20 cellular contexts compared by ENCODE assay signal in the genomic region with DNA sequence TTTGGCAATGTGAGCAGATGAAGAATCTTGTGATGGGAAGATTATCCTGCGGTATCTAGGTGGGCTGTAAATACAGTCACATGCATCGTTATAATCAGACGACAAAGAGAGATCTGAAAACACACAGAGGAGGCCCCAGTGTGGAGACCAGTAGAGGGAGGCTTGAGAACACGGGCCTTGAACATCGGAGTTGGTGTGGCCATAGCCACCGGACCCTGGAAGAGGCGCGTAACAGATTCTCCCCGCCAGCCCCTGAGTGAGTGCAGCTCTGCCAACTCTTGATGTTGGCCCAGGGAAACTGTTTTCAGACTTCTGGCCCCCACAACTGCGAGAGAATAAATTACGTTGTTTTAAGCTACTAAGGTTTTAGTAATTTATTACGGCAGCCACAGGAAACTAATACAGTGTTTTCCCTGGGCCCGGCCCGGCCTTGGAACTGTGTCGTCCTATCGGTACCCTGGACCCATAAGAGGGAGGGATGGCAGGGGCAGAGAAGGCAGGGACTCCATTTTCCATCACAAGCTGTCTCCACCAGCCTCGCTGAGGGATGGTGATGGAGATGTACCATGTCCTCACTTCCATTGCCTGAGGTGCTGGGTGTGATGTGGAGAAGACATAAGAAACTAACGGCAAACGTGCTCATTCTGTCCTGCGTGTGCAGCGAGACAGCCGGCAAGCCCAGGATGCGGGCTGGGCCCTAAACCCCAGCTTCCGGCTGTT.
DNase-seq lines count a peak whose midpoint lies in the region; ATAC-seq and TF ChIP-seq lines count a peak whose summit lies in the region.
"Had no signal": no experiment of that assay in that cellular context is flagged by ENCODE, and none has a peak within 500 bp of the region (broad histone marks: within the 10 kb centered on the region; RNA-seq: fewer than 3 reads in every experiment).

No MANE protein-coding gene starts in this region.

- no peak overlapping the region for H4K8ac ChIP-seq in neuronal stem cell (ENCODE audit: low read depth, low read length)

- no peak overlapping the region for H3K4me3 ChIP-seq in right atrium auricular region
- H3K4me3 ChIP-seq in right cardiac atrium (ENCODE audit: low read length): no peak overlapping the region
- no peak overlapping the region for H3K4me3 ChIP-seq in neuronal stem cell (ENCODE audit: low read length in 2 of 2)
- no peak overlapping the region for H3K4me3 ChIP-seq in Karpas-422 (ENCODE audit: low read length)
- no peak overlapping the region for H3K4me3 ChIP-seq in transverse colon
- H3K4me3 ChIP-seq: BLaER1, GM23338 had no signal

- WGBS in right cardiac atrium: 92% methylated on average over 24 of the region's 24 CpGs
- no CpG with 5 or more reads among the region's 24 CpGs for WGBS in neuronal stem cell (ENCODE audit: extremely low coverage in 2 of 2, insufficient read length in 2 of 2, insufficient replicate concordance in 1 of 2), 2 donors
- WGBS in transverse colon (ENCODE audit: low coverage in 1 of 2), 2 donors: 77 to 90% methylated on average over 6 to 24 of the region's 24 CpGs

- H3K36me3 ChIP-seq in right atrium auricular region (no peaks in the 10 kb centered on the region), neuronal stem cell (replicated peaks in 1 of 2; ENCODE audit: control insufficient read depth in 2 of 2, insufficient read depth in 2 of 2, low read length in 2 of 2) (no peaks in the 10 kb centered on the region), Karpas-422 (ENCODE audit: insufficient read depth, low read length) (no peaks in the 10 kb centered on the region), transverse colon (no peaks in the 10 kb centered on the region)
- H3K36me3 ChIP-seq: BLaER1 had no signal

- no peaks in the 10 kb centered on the region for H3K36me3 Mint-ChIP-seq in activated CD4-positive, alpha-beta T cell treated with anti-CD3 and anti-CD28 coated beads, Interleukin-2, amount 10 ng/mL, durations not matched to agents 24 days and 14 days (ENCODE audit: low read depth)
- H3K36me3 Mint-ChIP-seq: CD4-positive, CD25-positive, alpha-beta regulatory T cell; CD8-positive, alpha-beta T cell had no signal

- in situ Hi-C loops in transverse colon (cut with MboI; ENCODE audit: low pct_ligation_motif_present in 1 of 4, low pct_unique_long_range_greater_than_20kb in 1 of 4, low sequenced_read_pairs in 3 of 4): no loop called here

- H3K4ac ChIP-seq in neuronal stem cell (ENCODE audit: low read length): no peak overlapping the region

- TF ChIP-seq CTCF in right atrium auricular region (IDR thresholded peaks at IDR 0.05): no peak
- no peak for TF ChIP-seq CTCF in transverse colon (IDR thresholded peaks at IDR 0.05)

- no peak overlapping the region for H3K14ac ChIP-seq in neuronal stem cell (ENCODE audit: low read length)

- no peak overlapping the region for H2BK5ac ChIP-seq in neuronal stem cell (ENCODE audit: low read length)

- no peaks in the 10 kb centered on the region for H3K4me1 ChIP-seq in right atrium auricular region
- no peaks in the 10 kb centered on the region for H3K4me1 ChIP-seq in right cardiac atrium (ENCODE audit: control insufficient read depth, insufficient read depth, low read length)
- H3K4me1 ChIP-seq in neuronal stem cell (ENCODE audit: control insufficient read depth in 2 of 2, insufficient read depth in 1 of 2, low read depth in 1 of 2, low read length in 2 of 2): peaks cover 0 to under 1% of the 10 kb centered on the region in 2 donors
- no peaks in the 10 kb centered on the region for H3K4me1 ChIP-seq in Karpas-422 (ENCODE audit: low read length)
- peaks cover 0 to 4% (median 0%) of the 10 kb centered on the region in 4 donors for H3K4me1 ChIP-seq in transverse colon
- H3K4me1 ChIP-seq: Caco-2 had no signal

- H2AFZ ChIP-seq in neuronal stem cell (ENCODE audit: low read length): no peak overlapping the region
- no peak overlapping the region for H2AFZ ChIP-seq in Karpas-422 (ENCODE audit: low read length)
- H2AFZ ChIP-seq: GM23338 had no signal

- no peak overlapping the region for H3K9ac ChIP-seq in neuronal stem cell (ENCODE audit: low read depth, low read length, poor library complexity)
- H3K9ac ChIP-seq in Karpas-422 (ENCODE audit: low read length): no peak overlapping the region
- H3K9ac ChIP-seq: BLaER1 had no signal

- ATAC-seq in right cardiac atrium (no peak), left colon (no peak)
- ATAC-seq: CD8-positive, alpha-beta T cell; GM23338; HCT116 had no signal

- H3K4me3 Mint-ChIP-seq in activated CD4-positive, alpha-beta T cell treated with anti-CD3 and anti-CD28 coated beads, Interleukin-2, amount 10 ng/mL, durations not matched to agents 24 days and 14 days: no peak overlapping the region
- H3K4me3 Mint-ChIP-seq: B cell; CD4-positive, CD25-positive, alpha-beta regulatory T cell; CD8-positive, alpha-beta T cell; GM23338; H9 had no signal

- no peak overlapping the region for H2BK120ac ChIP-seq in neuronal stem cell (ENCODE audit: low read depth, low read length)

- no peaks in the 10 kb centered on the region for H3K9me3 Mint-ChIP-seq in activated CD4-positive, alpha-beta T cell treated with anti-CD3 and anti-CD28 coated beads, Interleukin-2, amount 10 ng/mL, durations not matched to agents 24 days and 14 days
- H3K9me3 Mint-ChIP-seq: CD4-positive, CD25-positive, alpha-beta regulatory T cell; CD8-positive, alpha-beta T cell; GM23338; H9 had no signal

- no peak for TF ChIP-seq POLR2A in transverse colon (IDR thresholded peaks at IDR 0.05)

- H4K91ac ChIP-seq in neuronal stem cell (ENCODE audit: low read depth, low read length, poor library complexity): no peak overlapping the region

- H2BK12ac ChIP-seq in neuronal stem cell (ENCODE audit: low read length): peak overlapping the region; percentile 14

- peak; percentile 25 for DNase-seq in activated CD4-positive, alpha-beta T cell treated with anti-CD3 and anti-CD28 coated beads, Interleukin-2, amount 10 ng/mL, durations not matched to agents 24 days and 14 days
- DNase-seq in activated CD4-positive, alpha-beta T cell treated with anti-CD3 and anti-CD28 coated beads, Interleukin-2, amount 50 U/mL, for 48 hours: no peak
- DNase-seq in right atrium auricular region (ENCODE audit: low spot score) (peak; percentile 28), right cardiac atrium (no peak), neuronal stem cell (ENCODE audit: low spot score) (no peak), Karpas-422 (no peak), left colon (no peak), transverse colon (no peak)
- DNase-seq: CD4-positive, CD25-positive, alpha-beta regulatory T cell; CD8-positive, alpha-beta T cell; DMS153; DND-41; H9 had no signal

- H3K4me2 ChIP-seq in neuronal stem cell (ENCODE audit: insufficient read depth, low read length, poor library complexity, severe bottlenecking) (no peak overlapping the region), Karpas-422 (ENCODE audit: low read depth, low read length, poor library complexity, severe bottlenecking) (no peak overlapping the region)
- H3K4me2 ChIP-seq: BLaER1, GM23338 had no signal

- H3K27ac Mint-ChIP-seq in activated CD4-positive, alpha-beta T cell treated with anti-CD3 and anti-CD28 coated beads, Interleukin-2, amount 10 ng/mL, durations not matched to agents 24 days and 14 days: no peak overlapping the region
- H3K27ac Mint-ChIP-seq: B cell; CD4-positive, CD25-positive, alpha-beta regulatory T cell; CD8-positive, alpha-beta T cell; GM23338; H9 had no signal

- H3K27ac ChIP-seq in right atrium auricular region (no peak overlapping the region), right cardiac atrium (ENCODE audit: low read length) (no peak overlapping the region), neuronal stem cell (replicated peaks; ENCODE audit: low read length) (no peak overlapping the region), Karpas-422 (ENCODE audit: low read length) (no peak overlapping the region), transverse colon (no peak overlapping the region)
- H3K27ac ChIP-seq: 22Rv1, BLaER1, C4-2B had no signal

- H3K23ac ChIP-seq in neuronal stem cell (ENCODE audit: low read depth, low read length, poor library complexity): no peak overlapping the region

- TF ChIP-seq EP300 in transverse colon (IDR thresholded peaks at IDR 0.05; ENCODE audit: low read depth): no peak

- no peak overlapping the region for H2AK5ac ChIP-seq in neuronal stem cell (ENCODE audit: low read depth, low read length)

- intact Hi-C loops in activated CD4-positive, alpha-beta T cell treated with anti-CD3 and anti-CD28 coated beads, Interleukin-2, amount 10 ng/mL, durations not matched to agents 24 days and 14 days (cut with micrococcal nuclease): no loop called here
- intact Hi-C loops in right cardiac atrium (cut with DNase I): no loop called here
- intact Hi-C loops in left colon (cut with DNase I, micrococcal nuclease): no loop called here
- intact Hi-C loops in transverse colon (cut with DNase I; ENCODE audit: low total_unique reads): no loop called here

- H3K18ac ChIP-seq in neuronal stem cell (ENCODE audit: low read length): no peak overlapping the region

- no peaks in the 10 kb centered on the region for H3K79me1 ChIP-seq in neuronal stem cell (ENCODE audit: low read depth, low read length)

- no peaks in the 10 kb centered on the region for H3K4me1 Mint-ChIP-seq in activated CD4-positive, alpha-beta T cell treated with anti-CD3 and anti-CD28 coated beads, Interleukin-2, amount 10 ng/mL, durations not matched to agents 24 days and 14 days
- H3K4me1 Mint-ChIP-seq: B cell; CD4-positive, CD25-positive, alpha-beta regulatory T cell had no signal

- H3K27me3 Mint-ChIP-seq in activated CD4-positive, alpha-beta T cell treated with anti-CD3 and anti-CD28 coated beads, Interleukin-2, amount 10 ng/mL, durations not matched to agents 24 days and 14 days: peaks cover 3% of the 10 kb centered on the region
- H3K27me3 Mint-ChIP-seq: CD4-positive, CD25-positive, alpha-beta regulatory T cell had no signal

- H4K20me1 ChIP-seq in Karpas-422 (ENCODE audit: insufficient read depth, low read depth, low read length): no peaks in the 10 kb centered on the region
- H4K20me1 ChIP-seq: BLaER1 had no signal

- H3K79me2 ChIP-seq in Karpas-422 (ENCODE audit: low read length): no peaks in the 10 kb centered on the region

- H3K27me3 ChIP-seq in right atrium auricular region (no peaks in the 10 kb centered on the region), right cardiac atrium (ENCODE audit: control insufficient read depth, insufficient read depth) (no peaks in the 10 kb centered on the region), neuronal stem cell (ENCODE audit: control insufficient read depth in 3 of 3, insufficient read depth in 3 of 3, low read depth in 1 of 3, low read length in 3 of 3) (no peaks in the 10 kb centered on the region), Karpas-422 (ENCODE audit: low read length) (no peaks in the 10 kb centered on the region), transverse colon (no peaks in the 10 kb centered on the region)
- H3K27me3 ChIP-seq: BLaER1 had no signal

- H3K9me3 ChIP-seq in right atrium auricular region (no peaks in the 10 kb centered on the region), right cardiac atrium (ENCODE audit: control insufficient read depth, low read length) (no peaks in the 10 kb centered on the region), neuronal stem cell (replicated peaks in 1 of 2; ENCODE audit: control insufficient read depth in 2 of 2, insufficient read depth in 1 of 2, low read depth in 1 of 2, low read length in 2 of 2) (no peaks in the 10 kb centered on the region), Karpas-422 (ENCODE audit: low read length) (no peaks in the 10 kb centered on the region), transverse colon (no peaks in the 10 kb centered on the region)
- H3K9me3 ChIP-seq: BLaER1, Caco-2 had no signal

- H2BK15ac ChIP-seq in neuronal stem cell (ENCODE audit: low read length): no peak overlapping the region

- H3K9me2 ChIP-seq in Karpas-422 (replicated peaks; ENCODE audit: insufficient read depth, low read length): no peaks in the 10 kb centered on the region

Comparison
In these comparisons a context has a peak if more than half of its experiments do, and no peak if none do; other contexts are left out.
1. DNase-seq: peak in activated CD4-positive, alpha-beta T cell treated with anti-CD3 and anti-CD28 coated beads, Interleukin-2, amount 10 ng/mL, durations not matched to agents 24 days and 14 days (single experiment) and right atrium auricular region (single experiment); none in activated CD4-positive, alpha-beta T cell treated with anti-CD3 and anti-CD28 coated beads, Interleukin-2, amount 50 U/mL, for 48 hours (0 of 2), right cardiac atrium (0 of 3), neuronal stem cell (single experiment), Karpas-422 (single experiment), left colon (0 of 2) and transverse colon (single experiment).